8 cellular contexts compared by ENCODE assay signal in genomic region chr9:126781717-126782388, GRCh38. TPM values are rescaled to one million over a fixed set of nuclear protein-coding genes. Genes with fewer than 3 reads are reported as not detected.
DNase-seq lines count a peak whose midpoint lies in the region; ATAC-seq, FAIRE-seq and TF ChIP-seq lines count a peak whose summit lies in the region.

No MANE protein-coding gene starts in this region.

- no peaks in the 10 kb centered on the region for H3K36me3 Mint-ChIP-seq in neural progenitor cell

- H3K4me2 ChIP-seq in neural progenitor cell: peak overlapping the region; percentile 55

- FAIRE-seq in D721Med (lab: Jason Lieb, UNC): no peak

- H3K27ac Mint-ChIP-seq in neural progenitor cell: no peak overlapping the region
- H3K27ac Mint-ChIP-seq in stimulated activated naive CD8-positive, alpha-beta T cell treated with anti-CD3 and anti-CD28 coated beads, Interleukin-15, amount 100 ng/mL, for 72 hours: no peak overlapping the region

- H3K36me3 ChIP-seq in Panc1 (ENCODE audit: control insufficient read depth, insufficient read depth, low read length): no peaks in the 10 kb centered on the region
- H3K36me3 ChIP-seq in neural progenitor cell: no peaks in the 10 kb centered on the region

- H3K27ac ChIP-seq in Panc1 (ENCODE audit: low read length) (no peak overlapping the region), neural progenitor cell (no peak overlapping the region)

- H3K27me3 ChIP-seq in Panc1 (ENCODE audit: control insufficient read depth, insufficient read depth, low read length): no peaks in the 10 kb centered on the region
- H3K27me3 ChIP-seq in neural progenitor cell: peaks cover 10% of the 10 kb centered on the region

- H3K9ac ChIP-seq in neural progenitor cell: no peak overlapping the region

- in situ Hi-C loops in Panc1 (cut with HindIII; ENCODE audit: low pct_unique_long_range_greater_than_20kb, low sequenced_read_pairs): no loop called here

- intact Hi-C loops in Panc1 (cut with micrococcal nuclease; ENCODE audit: unreplicated experiment): loop anchor here (1.0 to 5.0 kb wide), 2 partner anchors 77 to 280 kb away; no protein-coding TSS in a partner anchor

- DNase-seq in D721Med (ENCODE audit: insufficient read length, low spot score) (peak; percentile 52), Panc1 (ENCODE audit: low read depth, low spot score) (no peak), fibroblast of mammary gland (ENCODE audit: low read depth) (peak; percentile 63), neural progenitor cell (ENCODE audit: low spot score) (peak; percentile 93)
- peak; percentile 42 for DNase-seq in Jurkat, Clone E6-1 (ENCODE audit: low read depth, low spot score)
- DNase-seq in activated T-cell treated with anti-CD3 and anti-CD28 coated beads, Interleukin-2, amount 50 U/mL, for 48 hours: peak; percentile 87 to 88
- peak; percentile 80 to 81 for DNase-seq in stimulated activated naive CD8-positive, alpha-beta T cell treated with anti-CD3 and anti-CD28 coated beads, Interleukin-15, amount 100 ng/mL, for 72 hours

- peaks cover 6% of the 10 kb centered on the region for H3K4me1 Mint-ChIP-seq in neural progenitor cell
- peaks cover 6% of the 10 kb centered on the region for H3K4me1 Mint-ChIP-seq in stimulated activated naive CD8-positive, alpha-beta T cell treated with anti-CD3 and anti-CD28 coated beads, Interleukin-15, amount 100 ng/mL, for 72 hours

- no peaks in the 10 kb centered on the region for H4K20me1 ChIP-seq in neural progenitor cell (ENCODE audit: low read depth)

- no peaks in the 10 kb centered on the region for H3F3A ChIP-seq in neural progenitor cell (ENCODE audit: low read depth)

- TF ChIP-seq CTCF in D721Med (IDR thresholded peaks at IDR 0.05; ENCODE audit: insufficient read depth, missing control alignments) (peak; percentile 88), Panc1 (IDR thresholded peaks at IDR 0.05) (peak; percentile 84), fibroblast of mammary gland (conservative IDR thresholded peaks at IDR 0.05; ENCODE audit: control insufficient read depth, insufficient read depth, low read depth, low read length) (peak; percentile 78), neural progenitor cell (IDR thresholded peaks at IDR 0.05) (peak; percentile 95)

- no peaks in the 10 kb centered on the region for H3K79me2 ChIP-seq in neural progenitor cell (ENCODE audit: low read depth)

- peak overlapping the region; percentile 70 for H2AFZ ChIP-seq in neural progenitor cell (replicated peaks)

- peaks cover 2% of the 10 kb centered on the region; the same call in 1 of the 2 replicates for H3K4me1 ChIP-seq in Panc1 (ENCODE audit: control insufficient read depth, insufficient read depth, low read length)
- no peaks in the 10 kb centered on the region for H3K4me1 ChIP-seq in neural progenitor cell

- peak overlapping the region; percentile 53 for H3K4me3 Mint-ChIP-seq in neural progenitor cell
- H3K4me3 Mint-ChIP-seq in stimulated activated naive CD8-positive, alpha-beta T cell treated with anti-CD3 and anti-CD28 coated beads, Interleukin-15, amount 100 ng/mL, for 72 hours: peak overlapping the region in 1 of 2 donors; percentile 24

- no TSS peak for BruUV-seq in Panc1 (replicated peaks; lab: Mats Ljungman, UMichigan)

- CTCF ChIA-PET in Panc1 (lab: Charles Lee): interaction anchor here (0.5 to 2.4 kb wide), 6 partner anchors 73 to 453 kb away, joined by 3 to 33 read pairs (median 8); no protein-coding TSS in a partner anchor

- ATAC-seq in Panc1: peak; percentile 96
- peak; percentile 90 for ATAC-seq in stimulated activated naive CD8-positive, alpha-beta T cell treated with anti-CD3 and anti-CD28 coated beads, Interleukin-15, amount 100 ng/mL, for 72 hours
- no peak for ATAC-seq in HG03439 (IDR thresholded peaks at IDR 0.05; ENCODE audit: unreplicated experiment)

- no peaks in the 10 kb centered on the region for H3K9me3 Mint-ChIP-seq in neural progenitor cell
- H3K9me3 Mint-ChIP-seq in stimulated activated naive CD8-positive, alpha-beta T cell treated with anti-CD3 and anti-CD28 coated beads, Interleukin-15, amount 100 ng/mL, for 72 hours: no peaks in the 10 kb centered on the region

- H3K9me3 ChIP-seq in Panc1 (ENCODE audit: control insufficient read depth, insufficient read depth, low read depth, low read length) (no peaks in the 10 kb centered on the region), neural progenitor cell (ENCODE audit: low read depth) (no peaks in the 10 kb centered on the region)

- POLR2A ChIA-PET in Panc1 (lab: Charles Lee): no interaction called here

- H3K4me3 ChIP-seq in Jurkat, Clone E6-1 (ENCODE audit: low read length): no peak overlapping the region
- H3K4me3 ChIP-seq in Panc1 (ENCODE audit: low read depth in 2 of 2, low read length in 2 of 2) (peak overlapping the region; percentile 11 to 36; a peak in 3 of 4 replicates), fibroblast of mammary gland (ENCODE audit: control insufficient read depth, low read depth, low read length) (no peak overlapping the region), neural progenitor cell (no peak overlapping the region)

- H3K27me3 Mint-ChIP-seq in neural progenitor cell (ENCODE audit: insufficient read depth, low read depth): peaks cover 18% of the 10 kb centered on the region
- peaks cover 45% of the 10 kb centered on the region for H3K27me3 Mint-ChIP-seq in stimulated activated naive CD8-positive, alpha-beta T cell treated with anti-CD3 and anti-CD28 coated beads, Interleukin-15, amount 100 ng/mL, for 72 hours

RNA-seq across cellular contexts. Expression of gene ZBTB43, which starts 23.0 kb away (rescaled TPM):
- 6.3 TPM for polyA plus RNA-seq in Jurkat, Clone E6-1 (2012; ENCODE audit: insufficient read depth, insufficient read length)
- total RNA-seq in Panc1 (2021; ENCODE audit: unreplicated experiment) (9.7 TPM), neural progenitor cell (ENCODE audit: low replicate concordance) (9.3 and 10.0 TPM in 2 replicates)
- polyA plus RNA-seq in Panc1 (2012; ENCODE audit: insufficient read length): 2.0 TPM

Comparison
In these comparisons a context has a peak if more than half of its experiments do, and no peak if none do; other contexts are left out.
1. H3K4me3 ChIP-seq: peak in Panc1 (2 of 2); none in Jurkat, Clone E6-1 (single experiment), fibroblast of mammary gland (single experiment) and neural progenitor cell (single experiment).
2. Peak in every context shown above with its lines, with median percentiles within 50 percentile points of each other: CTCF ChIP-seq.